12 cellular contexts compared by ENCODE assay signal in the genomic region with DNA sequence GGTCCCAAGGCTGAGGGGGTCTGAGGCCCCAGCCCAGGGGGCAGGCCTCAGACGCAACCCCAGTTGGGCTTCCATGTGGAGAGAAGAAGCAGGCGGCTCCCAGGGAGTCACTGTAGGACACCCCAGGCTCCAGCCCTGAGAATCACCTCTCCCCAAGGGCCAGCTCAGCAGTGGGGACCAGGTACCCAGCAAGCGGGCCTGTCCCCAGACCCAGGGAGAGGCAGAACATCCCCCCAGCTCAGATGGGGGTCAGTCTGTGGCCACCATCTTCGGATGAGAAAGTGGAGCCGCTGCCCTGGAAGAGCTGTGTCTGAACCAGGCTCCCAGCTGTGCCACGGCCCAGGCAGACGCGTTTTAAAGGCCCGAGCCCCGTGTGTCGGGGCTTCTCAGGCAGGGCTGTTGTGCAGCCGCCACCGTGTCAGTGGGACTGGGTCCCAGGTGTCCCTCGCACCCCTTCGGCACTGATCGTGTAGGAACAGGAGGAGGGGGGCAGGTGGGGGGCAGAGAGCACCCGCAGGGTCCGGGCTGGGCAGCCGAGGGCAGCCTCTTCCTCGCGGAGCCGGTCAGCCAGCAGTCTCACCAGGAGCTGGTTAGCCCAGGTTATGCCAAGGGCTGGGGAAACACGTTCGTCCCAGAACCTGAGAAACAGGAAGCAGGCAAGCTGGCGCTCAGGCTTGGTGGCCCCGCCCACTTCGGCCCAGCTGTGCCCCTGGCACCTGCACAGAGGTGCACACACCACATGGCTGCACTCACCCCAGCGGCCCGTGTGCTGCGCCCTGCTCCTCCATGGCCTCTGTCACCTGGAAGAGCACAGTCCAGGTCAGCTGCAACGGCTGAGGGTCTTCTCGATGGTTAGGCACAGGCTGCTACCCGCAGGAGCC. TPM values are rescaled to one million over a fixed set of nuclear protein-coding genes. Genes with fewer than 3 reads are reported as not detected.
DNase-seq lines count a peak whose midpoint lies in the region; ATAC-seq and TF ChIP-seq lines count a peak whose summit lies in the region.
"Had no signal": no experiment of that assay in that cellular context is flagged by ENCODE, and none has a peak within 500 bp of the region (broad histone marks: within the 10 kb centered on the region; RNA-seq: fewer than 3 reads in every experiment).

No MANE protein-coding gene starts in this region.

- no peaks in the 10 kb centered on the region for H3K36me3 ChIP-seq in SU-DHL-6 (ENCODE audit: low read length)

- H3K27me3 ChIP-seq in SU-DHL-6 (ENCODE audit: low read length) = no peaks in the 10 kb centered on the region

- H3K27ac ChIP-seq in SU-DHL-6 (ENCODE audit: low read depth, low read length) (peak overlapping the region; percentile 95), temporal lobe (ENCODE audit: low read depth, low read length) (peak overlapping the region; percentile 97)

- peaks cover 67% of the 10 kb centered on the region for H3F3A ChIP-seq in SU-DHL-6 (ENCODE audit: insufficient read depth)

- H3K9ac ChIP-seq in SU-DHL-6 (ENCODE audit: low read length) = peak overlapping the region; percentile 51

- no peaks in the 10 kb centered on the region for H3K9me2 ChIP-seq in SU-DHL-6 (replicated peaks; ENCODE audit: insufficient read depth, low read length)

- H3K4me3 ChIP-seq in SU-DHL-6 (ENCODE audit: insufficient read depth, low read length, poor library complexity, severe bottlenecking) = no peak overlapping the region
- H3K4me3 ChIP-seq: thoracic aorta had no signal

- H2AFZ ChIP-seq in SU-DHL-6 (ENCODE audit: low read depth, low read length, severe bottlenecking) = no peak overlapping the region

- H3K9me3 ChIP-seq in SU-DHL-6 (ENCODE audit: insufficient read depth, low read length) = no peaks in the 10 kb centered on the region
- H3K9me3 ChIP-seq: thoracic aorta had no signal

- ATAC-seq in HG03520 (IDR thresholded peaks at IDR 0.05; ENCODE audit: unreplicated experiment) = no peak

- TF ChIP-seq CTCF in SU-DHL-6 (IDR thresholded peaks at IDR 0.05; ENCODE audit: insufficient read depth, low read length, poor library complexity, severe bottlenecking) = no peak

- peak; percentile 11 for DNase-seq in NCI-H345 (lab: John Stamatoyannopoulos, UW)
- no peak for DNase-seq in NCI-H345 treated with DMSO at 0.1 percent for 48 hours (lab: John Stamatoyannopoulos, UW; ENCODE audit: unreplicated experiment)
- DNase-seq in islet precursor cell = peak; percentile 49
- DNase-seq in stimulated activated CD4-positive, alpha-beta T cell treated with anti-CD3 and anti-CD28 coated beads, Interleukin-1b, Interleukin-23, amount 100 ng/mL, for 48 hours = no peak
- no peak for DNase-seq in NCI-H2227 treated with DMSO at 0.1 percent for 48 hours (lab: John Stamatoyannopoulos, UW)
- DNase-seq: ACHN, NCI-H1048, T-cell had no signal

- H3K79me2 ChIP-seq in SU-DHL-6 (ENCODE audit: insufficient read depth, low read length) = no peaks in the 10 kb centered on the region

- no peaks in the 10 kb centered on the region for H4K20me1 ChIP-seq in SU-DHL-6 (ENCODE audit: low read depth, low read length)

- H3K4me2 ChIP-seq in SU-DHL-6 (ENCODE audit: low read depth, low read length, poor library complexity, severe bottlenecking) = peak overlapping the region; percentile 55

RNA-seq across cellular contexts. Expression of gene XRCC3, which starts 16.6 kb away (rescaled TPM):
- 5.7 TPM for total RNA-seq in temporal lobe

RNA-seq across cellular contexts. Expression of gene ZFYVE21, which starts 17.0 kb away (rescaled TPM):
- total RNA-seq in temporal lobe = 29.0 TPM

Comparison
In these comparisons a context has a peak if more than half of its experiments do, and no peak if none do; other contexts are left out.
1. DNase-seq: peak in NCI-H345 (single experiment) and islet precursor cell (single experiment); none in NCI-H345 treated with DMSO at 0.1 percent for 48 hours (single experiment), stimulated activated CD4-positive, alpha-beta T cell treated with anti-CD3 and anti-CD28 coated beads, Interleukin-1b, Interleukin-23, amount 100 ng/mL, for 48 hours (single experiment) and NCI-H2227 treated with DMSO at 0.1 percent for 48 hours (single experiment).